In the genomic region with DNA sequence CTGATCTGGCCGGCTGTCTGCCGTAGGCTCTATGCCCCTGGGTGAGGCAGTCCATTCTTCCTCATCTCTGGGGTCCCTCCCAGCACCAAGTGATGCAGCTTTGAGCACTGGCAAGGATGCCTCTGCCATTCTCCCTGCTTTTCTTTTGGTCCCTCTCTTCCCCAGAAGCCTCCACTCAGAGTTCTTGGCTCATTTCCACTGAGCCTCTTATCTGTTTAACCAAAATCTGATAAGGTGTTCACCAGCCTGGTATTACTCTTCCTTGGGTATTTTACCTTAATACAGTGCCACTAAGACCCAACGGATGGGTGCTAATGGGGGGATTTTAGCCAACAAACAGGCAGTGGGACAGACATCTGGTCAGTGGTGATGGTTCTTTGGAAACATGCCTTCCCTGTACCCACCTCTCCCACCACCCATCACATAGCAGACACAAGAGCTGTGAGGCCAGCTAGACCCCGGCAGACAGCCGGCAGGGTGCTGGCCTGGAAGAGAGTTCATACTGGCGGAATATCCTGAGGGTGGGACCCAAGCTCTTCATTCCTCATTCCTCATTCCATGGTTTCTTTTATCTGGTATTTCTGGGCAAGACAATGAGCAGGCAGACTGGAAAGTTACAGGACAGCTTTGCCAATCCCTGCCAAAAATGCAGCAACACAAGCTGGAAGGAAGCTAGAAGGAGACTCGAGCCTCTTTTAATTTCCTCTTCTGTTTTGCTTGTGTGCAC, we compare ENCODE assay signal across 17 cellular contexts. TPM values are rescaled to one million over a fixed set of nuclear protein-coding genes. Genes with fewer than 3 reads are reported as not detected.
DNase-seq lines count a peak whose midpoint lies in the region; ATAC-seq and TF ChIP-seq lines count a peak whose summit lies in the region.
"Had no signal": no experiment of that assay in that cellular context is flagged by ENCODE, and none has a peak within 500 bp of the region (broad histone marks: within the 10 kb centered on the region; RNA-seq: fewer than 3 reads in every experiment).

No MANE protein-coding gene starts in this region.

- no peak for DNase-seq in esophagus muscularis mucosa (ENCODE audit: extremely low spot score)
- no peak for DNase-seq in lower lobe of right lung
- DNase-seq in type B pancreatic cell (ENCODE audit: extremely low spot score, unreplicated experiment) = peak; percentile 32
- DNase-seq in NCI-H2029 treated with DMSO at 0.1 percent for 48 hours (lab: John Stamatoyannopoulos, UW) = no peak
- no peak for DNase-seq in T-cell
- DNase-seq: activated B cell treated with CpG ODN at 0.5 μM for 24 hours; activated CD4-positive, alpha-beta memory T cell treated with anti-CD3 and anti-CD28 coated beads for 36 hours; activated naive CD4-positive, alpha-beta T cell treated with Interleukin-2 at 50 U/mL for 16 hours; effector memory CD8-positive, alpha-beta T cell; NCI-H2227 treated with DMSO at 0.1 percent for 48 hours; NCI-H774; SHP77 treated with DMSO at 0.1 percent for 48 hours; stimulated activated CD4-positive, alpha-beta T cell treated with anti-CD3 and anti-CD28 coated beads, Interleukin-15, amount 100 ng/mL, for 24 hours; T-helper 2 cell had no signal

- H3K27me3 Mint-ChIP-seq in type B pancreatic cell (no peaks in the 10 kb centered on the region), T-cell (peaks cover 15 to 25% of the 10 kb centered on the region in 2 donors)

- H3K27ac Mint-ChIP-seq in type B pancreatic cell (no peak overlapping the region), T-cell (no peak overlapping the region)
- H3K27ac Mint-ChIP-seq: activated B cell treated with CpG ODN at 0.5 μM for 24 hours; activated CD4-positive, alpha-beta memory T cell treated with anti-CD3 and anti-CD28 coated beads for 36 hours; effector memory CD8-positive, alpha-beta T cell had no signal

- H3K36me3 ChIP-seq in esophagus muscularis mucosa (no peaks in the 10 kb centered on the region), lower lobe of right lung (no peaks in the 10 kb centered on the region)
- H3K36me3 ChIP-seq: heart left ventricle had no signal

- intact Hi-C loops in esophagus muscularis mucosa (cut with DNase I) (no loop called here), lower lobe of right lung (cut with DNase I) (no loop called here)

- TF ChIP-seq CTCF in VCaP (conservative IDR thresholded peaks at IDR 0.05) (no peak), esophagus muscularis mucosa (IDR thresholded peaks at IDR 0.05) (no peak), lower lobe of right lung (IDR thresholded peaks at IDR 0.05) (no peak), type B pancreatic cell (conservative IDR thresholded peaks at IDR 0.05) (no peak)

- CTCF ChIA-PET in T-cell (lab: Charles Lee) = no interaction called here

- H3K27ac ChIP-seq in VCaP (peak overlapping the region; percentile 23; the same call in 1 of the 2 replicates), esophagus muscularis mucosa (replicated peaks in 1 of 4) (peak overlapping the region in 3 of 4 donors; percentile 26 to 40 (median 40)), lower lobe of right lung (peak overlapping the region; percentile 33)

- no peaks in the 10 kb centered on the region for H3K9me3 ChIP-seq in esophagus muscularis mucosa
- no peaks in the 10 kb centered on the region for H3K9me3 ChIP-seq in lower lobe of right lung

- no peaks in the 10 kb centered on the region for H3K36me3 Mint-ChIP-seq in type B pancreatic cell
- H3K36me3 Mint-ChIP-seq in T-cell = no peaks in the 10 kb centered on the region
- H3K36me3 Mint-ChIP-seq: activated CD4-positive, alpha-beta memory T cell treated with anti-CD3 and anti-CD28 coated beads for 36 hours had no signal

- H3K9me3 Mint-ChIP-seq in type B pancreatic cell = no peaks in the 10 kb centered on the region
- peaks cover 2 to 5% (median 4%) of the 10 kb centered on the region in 3 donors for H3K9me3 Mint-ChIP-seq in T-cell
- H3K9me3 Mint-ChIP-seq: effector memory CD8-positive, alpha-beta T cell had no signal

- H3K4me1 ChIP-seq in esophagus muscularis mucosa (peaks cover 0 to 17% (median 13%) of the 10 kb centered on the region in 4 donors), lower lobe of right lung (peaks cover 13% of the 10 kb centered on the region)

- H3K4me1 Mint-ChIP-seq in type B pancreatic cell (ENCODE audit: unreplicated experiment) (peaks cover 18% of the 10 kb centered on the region), T-cell (no peaks in the 10 kb centered on the region)
- H3K4me1 Mint-ChIP-seq: activated B cell treated with CpG ODN at 0.5 μM for 24 hours had no signal

- H3K4me3 ChIP-seq in esophagus muscularis mucosa (peak overlapping the region in 1 of 4 donors; percentile 24), lower lobe of right lung (no peak overlapping the region)

- no peak for TF ChIP-seq EP300 in esophagus muscularis mucosa (IDR thresholded peaks at IDR 0.05)

- no peak for TF ChIP-seq POLR2A in esophagus muscularis mucosa (IDR thresholded peaks at IDR 0.05; ENCODE audit: low read depth)

- POLR2A ChIA-PET in T-cell (lab: Charles Lee) = no interaction called here

- H3K27me3 ChIP-seq in esophagus muscularis mucosa (no peaks in the 10 kb centered on the region), lower lobe of right lung (ENCODE audit: low read depth) (no peaks in the 10 kb centered on the region)
- H3K27me3 ChIP-seq: heart left ventricle had no signal

- ATAC-seq in lower lobe of right lung = peak in 1 of 2 donors; percentile 15
- ATAC-seq in T-cell (replicated peaks in 1 of 4) = no peak
- no peak for ATAC-seq in HG03521 (IDR thresholded peaks at IDR 0.05; ENCODE audit: unreplicated experiment)
- ATAC-seq: effector memory CD8-positive, alpha-beta T cell had no signal

- WGBS in esophagus muscularis mucosa = 68% methylated on average over 7 of the region's 7 CpGs

- H3K4me3 Mint-ChIP-seq in type B pancreatic cell (no peak overlapping the region), T-cell (no peak overlapping the region)
- H3K4me3 Mint-ChIP-seq: activated B cell treated with CpG ODN at 0.5 μM for 24 hours; activated CD4-positive, alpha-beta memory T cell treated with anti-CD3 and anti-CD28 coated beads for 36 hours; effector memory CD8-positive, alpha-beta T cell had no signal

RNA-seq across cellular contexts. Expression of gene ZBTB7C, which starts 34.6 kb away (rescaled TPM):
- total RNA-seq in esophagus muscularis mucosa = 10 to 100 TPM in 2 of 4 donors, 1 to 10 TPM in 2; 6.3 to 13.2 (median 9.1) TPM
- 15.0 TPM for total RNA-seq in lower lobe of right lung
- total RNA-seq in type B pancreatic cell (ENCODE audit: low replicate concordance) = 13.0 and 40.9 TPM in 2 replicates
- under 1 TPM in 1 of 5 donors, not detected in 4; 0.06 TPM for total RNA-seq in T-cell
- total RNA-seq: activated B cell treated with CpG ODN at 0.5 μM for 24 hours had no signal

Comparison
In these comparisons a context has a peak if more than half of its experiments do, and no peak if none do; other contexts are left out.
1. RNA of gene ZBTB7C, which starts 34.6 kb away (total RNA-seq): 15.0 TPM in lower lobe of right lung (single experiment), 13.0 to 40.9 TPM in type B pancreatic cell and 6.3 to 13.2 TPM in esophagus muscularis mucosa; 0.06 TPM in T-cell; every median in the first group is over 4 times any median in the second.
2. Peak in every context shown above with its lines, with median percentiles within 50 percentile points of each other: H3K27ac ChIP-seq.